16 cellular contexts compared by ENCODE assay signal in genomic region chr12:1339608-1340319, GRCh38.
A peak's percentile ranks its signal among the peaks of the same experiment; 100 is the strongest.
DNase-seq lines count a peak whose midpoint lies in the region; ATAC-seq, FAIRE-seq and TF ChIP-seq lines count a peak whose summit lies in the region.
"Had no signal": no experiment of that assay in that cellular context is flagged by ENCODE, and none has a peak within 500 bp of the region (broad histone marks: within the 10 kb centered on the region; RNA-seq: fewer than 3 reads in every experiment).

No MANE protein-coding gene starts in this region.

- peak; percentile 58 for FAIRE-seq in urothelium cell line (lab: Jason Lieb, UNC)
- FAIRE-seq: GM12892, GM18507, H1 had no signal

- TF ChIP-seq CTCF in natural killer cell (IDR thresholded peaks at IDR 0.05) = no peak

- H3K4me1 Mint-ChIP-seq in natural killer cell treated with Interleukin-12 subunit alpha and Interleukin-12 subunit beta and Interleukin-15 and Interleukin-18, amount 100 ng/mL, for 72 hours (ENCODE audit: low read depth in 2 of 2) = peaks cover 0 to 4% of the 10 kb centered on the region in 2 donors
- peaks cover 4 to 20% of the 10 kb centered on the region in 2 donors for H3K4me1 Mint-ChIP-seq in natural killer cell
- H3K4me1 Mint-ChIP-seq in dendritic cell treated with granulocyte-macrophage colony-stimulating factor and Interleukin-4, amounts not matched to agents 40 ng/mL and 50 ng/mL, for 4 days (ENCODE audit: low read depth) = peaks cover 21% of the 10 kb centered on the region

- no peak overlapping the region for H3K4me3 Mint-ChIP-seq in natural killer cell treated with Interleukin-12 subunit alpha and Interleukin-12 subunit beta and Interleukin-15 and Interleukin-18, amount 100 ng/mL, for 72 hours
- H3K4me3 Mint-ChIP-seq in natural killer cell = no peak overlapping the region
- H3K4me3 Mint-ChIP-seq in dendritic cell treated with granulocyte-macrophage colony-stimulating factor and Interleukin-4, amounts not matched to agents 40 ng/mL and 50 ng/mL, for 4 days = no peak overlapping the region

- H3K9me3 Mint-ChIP-seq in natural killer cell treated with Interleukin-12 subunit alpha and Interleukin-12 subunit beta and Interleukin-15 and Interleukin-18, amount 100 ng/mL, for 72 hours = no peaks in the 10 kb centered on the region
- H3K9me3 Mint-ChIP-seq in natural killer cell = no peaks in the 10 kb centered on the region
- peaks cover 12% of the 10 kb centered on the region for H3K9me3 Mint-ChIP-seq in dendritic cell treated with granulocyte-macrophage colony-stimulating factor and Interleukin-4, amounts not matched to agents 40 ng/mL and 50 ng/mL, for 4 days

- H3K27me3 Mint-ChIP-seq in natural killer cell treated with Interleukin-12 subunit alpha and Interleukin-12 subunit beta and Interleukin-15 and Interleukin-18, amount 100 ng/mL, for 72 hours = no peaks in the 10 kb centered on the region
- H3K27me3 Mint-ChIP-seq in natural killer cell (ENCODE audit: low read depth in 2 of 2) = no peaks in the 10 kb centered on the region
- no peaks in the 10 kb centered on the region for H3K27me3 Mint-ChIP-seq in dendritic cell treated with granulocyte-macrophage colony-stimulating factor and Interleukin-4, amounts not matched to agents 40 ng/mL and 50 ng/mL, for 4 days

- peak; percentile 20 to 36 for ATAC-seq in natural killer cell treated with Interleukin-12 subunit alpha and Interleukin-12 subunit beta and Interleukin-15 and Interleukin-18, amount 100 ng/mL, for 72 hours
- ATAC-seq in natural killer cell = no peak
- ATAC-seq: Panc1 had no signal

- H3K27ac Mint-ChIP-seq in natural killer cell treated with Interleukin-12 subunit alpha and Interleukin-12 subunit beta and Interleukin-15 and Interleukin-18, amount 100 ng/mL, for 72 hours = no peak overlapping the region
- peak overlapping the region in 1 of 2 donors; percentile 45 for H3K27ac Mint-ChIP-seq in natural killer cell
- H3K27ac Mint-ChIP-seq in dendritic cell treated with granulocyte-macrophage colony-stimulating factor and Interleukin-4, amounts not matched to agents 40 ng/mL and 50 ng/mL, for 4 days = peak overlapping the region; percentile 53

- H3K36me3 Mint-ChIP-seq in natural killer cell treated with Interleukin-12 subunit alpha and Interleukin-12 subunit beta and Interleukin-15 and Interleukin-18, amount 100 ng/mL, for 72 hours = peaks cover 4% of the 10 kb centered on the region
- no peaks in the 10 kb centered on the region for H3K36me3 Mint-ChIP-seq in natural killer cell
- H3K36me3 Mint-ChIP-seq in dendritic cell treated with granulocyte-macrophage colony-stimulating factor and Interleukin-4, amounts not matched to agents 40 ng/mL and 50 ng/mL, for 4 days (ENCODE audit: low read depth) = peaks cover 27% of the 10 kb centered on the region

- DNase-seq in natural killer cell treated with Interleukin-12 subunit alpha and Interleukin-12 subunit beta and Interleukin-15 and Interleukin-18, amount 100 ng/mL, for 72 hours (ENCODE audit: low spot score) = no peak
- DNase-seq in natural killer cell (no peak), myocyte (ENCODE audit: low read depth) (peak; percentile 59), urothelium cell line (ENCODE audit: low spot score) (no peak), DMS153 (lab: John Stamatoyannopoulos, UW) (no peak), NCI-H1417 (lab: John Stamatoyannopoulos, UW) (no peak), 8988T (no peak)
- DNase-seq: KG1, MV-4-11, NCI-H1417 treated with DMSO at 0.1 percent for 48 hours, NCI-H2029 treated with DMSO at 0.1 percent for 48 hours had no signal

- intact Hi-C loops in natural killer cell (cut with micrococcal nuclease) = no loop called here
- intact Hi-C loops in dendritic cell treated with granulocyte-macrophage colony-stimulating factor and Interleukin-4, amounts not matched to agents 40 ng/mL and 50 ng/mL, for 4 days (cut with micrococcal nuclease) = loop anchor here (10.0 kb wide), 1 partner anchor 45 kb away; no protein-coding TSS in a partner anchor

Comparison
In these comparisons a context has a peak if more than half of its experiments do, and no peak if none do; other contexts are left out.
1. ATAC-seq: peak in natural killer cell treated with Interleukin-12 subunit alpha and Interleukin-12 subunit beta and Interleukin-15 and Interleukin-18, amount 100 ng/mL, for 72 hours (2 of 2); none in natural killer cell (0 of 3).